Comparison of ENCODE assay signal across 9 cellular contexts in genomic region chr2:11688222-11689069, GRCh38. TPM values are rescaled to one million over a fixed set of nuclear protein-coding genes. Genes with fewer than 3 reads are reported as not detected.
A peak's percentile ranks its signal among the peaks of the same experiment; 100 is the strongest.
DNase-seq lines count a peak whose midpoint lies in the region; ATAC-seq and TF ChIP-seq lines count a peak whose summit lies in the region.
"Had no signal": no experiment of that assay in that cellular context is flagged by ENCODE, and none has a peak within 500 bp of the region (broad histone marks: within the 10 kb centered on the region; RNA-seq: fewer than 3 reads in every experiment).

No MANE protein-coding gene starts in this region.

- H3K4me1 Mint-ChIP-seq in CD4-positive, alpha-beta T cell (ENCODE audit: low read depth), result peaks cover 8% of the 10 kb centered on the region
- peaks cover 8% of the 10 kb centered on the region for H3K4me1 Mint-ChIP-seq in activated T-helper 17 cell treated with anti-CD3 and anti-CD28 coated beads, Interleukin-2, amount 50 U/mL, for 72 hours
- peaks cover 18% of the 10 kb centered on the region for H3K4me1 Mint-ChIP-seq in neural progenitor cell
- H3K4me1 Mint-ChIP-seq in stimulated activated naive CD8-positive, alpha-beta T cell treated with anti-CD3 and anti-CD28 coated beads, Interleukin-15, amount 100 ng/mL, for 72 hours, result peaks cover 10% of the 10 kb centered on the region

- H3K36me3 Mint-ChIP-seq in CD4-positive, alpha-beta T cell (ENCODE audit: low read depth), result no peaks in the 10 kb centered on the region
- no peaks in the 10 kb centered on the region for H3K36me3 Mint-ChIP-seq in activated T-helper 17 cell treated with anti-CD3 and anti-CD28 coated beads, Interleukin-2, amount 50 U/mL, for 72 hours (ENCODE audit: low read depth)
- H3K36me3 Mint-ChIP-seq in neural progenitor cell, result no peaks in the 10 kb centered on the region

- no peaks in the 10 kb centered on the region for H4K20me1 ChIP-seq in neural progenitor cell (ENCODE audit: low read depth)

- H3K4me1 ChIP-seq in neural progenitor cell, result peaks cover 11% of the 10 kb centered on the region

- H3K36me3 ChIP-seq in neural progenitor cell, result no peaks in the 10 kb centered on the region

- no peak overlapping the region for H3K9ac ChIP-seq in neural progenitor cell

- no peaks in the 10 kb centered on the region for H3K27me3 ChIP-seq in CD4-positive, alpha-beta T cell (ENCODE audit: control insufficient read depth, insufficient read depth, low read length)
- H3K27me3 ChIP-seq in neural progenitor cell, result peaks cover 6% of the 10 kb centered on the region

- POLR2A ChIA-PET in CD4-positive, alpha-beta T cell (lab: Charles Lee), result interaction anchor here (0.8 kb wide), 1 partner anchor 91 kb away, joined by 3 read pairs; no protein-coding TSS in a partner anchor
- POLR2A ChIA-PET in RWPE1 (lab: Yijun Ruan, JAX; ENCODE audit: low non-redundant PET), result no interaction called here

- H2AFZ ChIP-seq in neural progenitor cell (replicated peaks), result peak overlapping the region; percentile 97

- H3K27ac ChIP-seq in CD4-positive, alpha-beta T cell (ENCODE audit: low read depth, low read length), result no peak overlapping the region
- H3K27ac ChIP-seq in RWPE1 (peak overlapping the region; percentile 52), neural progenitor cell (no peak overlapping the region)

- ATAC-seq in CD4-positive, alpha-beta T cell (ENCODE audit: poor library complexity), result peak; percentile 91
- ATAC-seq in GM19467 (IDR thresholded peaks at IDR 0.05; ENCODE audit: unreplicated experiment), result peak; percentile 75
- peak; percentile 94 for ATAC-seq in activated T-helper 17 cell treated with anti-CD3 and anti-CD28 coated beads, Interleukin-2, amount 50 U/mL, for 72 hours (replicated peaks)
- peak; percentile 88 for ATAC-seq in stimulated activated naive CD8-positive, alpha-beta T cell treated with anti-CD3 and anti-CD28 coated beads, Interleukin-15, amount 100 ng/mL, for 72 hours

- H3K79me2 ChIP-seq in neural progenitor cell (ENCODE audit: low read depth), result no peaks in the 10 kb centered on the region

- H3K4me3 Mint-ChIP-seq in CD4-positive, alpha-beta T cell, result no peak overlapping the region
- H3K4me3 Mint-ChIP-seq in activated T-helper 17 cell treated with anti-CD3 and anti-CD28 coated beads, Interleukin-2, amount 50 U/mL, for 72 hours, result peak overlapping the region; percentile 75
- peak overlapping the region; percentile 64 for H3K4me3 Mint-ChIP-seq in neural progenitor cell
- peak overlapping the region; percentile 57 to 64 for H3K4me3 Mint-ChIP-seq in stimulated activated naive CD8-positive, alpha-beta T cell treated with anti-CD3 and anti-CD28 coated beads, Interleukin-15, amount 100 ng/mL, for 72 hours

- H3K27ac Mint-ChIP-seq in CD4-positive, alpha-beta T cell, result no peak overlapping the region
- H3K27ac Mint-ChIP-seq in activated T-helper 17 cell treated with anti-CD3 and anti-CD28 coated beads, Interleukin-2, amount 50 U/mL, for 72 hours, result no peak overlapping the region
- no peak overlapping the region for H3K27ac Mint-ChIP-seq in neural progenitor cell
- no peak overlapping the region for H3K27ac Mint-ChIP-seq in stimulated activated naive CD8-positive, alpha-beta T cell treated with anti-CD3 and anti-CD28 coated beads, Interleukin-15, amount 100 ng/mL, for 72 hours

- DNase-seq in CD4-positive, alpha-beta T cell, result peak; percentile 68 to 82 (median 74)
- DNase-seq in HT1080 (ENCODE audit: low read depth) (peak; percentile 83), RWPE1 (ENCODE audit: low spot score) (peak; percentile 79), fibroblast of peridontal ligament (ENCODE audit: extremely low read depth) (peak; percentile 82), neural progenitor cell (ENCODE audit: low spot score) (peak; percentile 85)
- peak; percentile 78 to 83 for DNase-seq in stimulated activated naive CD8-positive, alpha-beta T cell treated with anti-CD3 and anti-CD28 coated beads, Interleukin-15, amount 100 ng/mL, for 72 hours

- H3K9me3 Mint-ChIP-seq in CD4-positive, alpha-beta T cell, result no peaks in the 10 kb centered on the region
- H3K9me3 Mint-ChIP-seq in activated T-helper 17 cell treated with anti-CD3 and anti-CD28 coated beads, Interleukin-2, amount 50 U/mL, for 72 hours, result no peaks in the 10 kb centered on the region
- H3K9me3 Mint-ChIP-seq in neural progenitor cell, result no peaks in the 10 kb centered on the region
- H3K9me3 Mint-ChIP-seq in stimulated activated naive CD8-positive, alpha-beta T cell treated with anti-CD3 and anti-CD28 coated beads, Interleukin-15, amount 100 ng/mL, for 72 hours, result no peaks in the 10 kb centered on the region

- H3F3A ChIP-seq in neural progenitor cell (ENCODE audit: low read depth), result peaks cover 12% of the 10 kb centered on the region

- peak overlapping the region; percentile 34 for H3K4me3 ChIP-seq in neural progenitor cell

- H3K27me3 Mint-ChIP-seq in CD4-positive, alpha-beta T cell, result peaks cover 18% of the 10 kb centered on the region
- peaks cover 7% of the 10 kb centered on the region for H3K27me3 Mint-ChIP-seq in activated T-helper 17 cell treated with anti-CD3 and anti-CD28 coated beads, Interleukin-2, amount 50 U/mL, for 72 hours
- H3K27me3 Mint-ChIP-seq in neural progenitor cell (ENCODE audit: insufficient read depth, low read depth), result peaks cover 5% of the 10 kb centered on the region
- peaks cover 35% of the 10 kb centered on the region for H3K27me3 Mint-ChIP-seq in stimulated activated naive CD8-positive, alpha-beta T cell treated with anti-CD3 and anti-CD28 coated beads, Interleukin-15, amount 100 ng/mL, for 72 hours

- peak; percentile 85 for TF ChIP-seq CTCF in CD4-positive, alpha-beta T cell (IDR thresholded peaks at IDR 0.05)
- TF ChIP-seq CTCF in RWPE1 (conservative IDR thresholded peaks at IDR 0.05; ENCODE audit: low read depth), result peak; percentile 80
- TF ChIP-seq CTCF in neural progenitor cell (IDR thresholded peaks at IDR 0.05), result peak; percentile 92

- no peaks in the 10 kb centered on the region for H3K9me3 ChIP-seq in CD4-positive, alpha-beta T cell (ENCODE audit: control insufficient read depth, low read length)
- H3K9me3 ChIP-seq in neural progenitor cell (ENCODE audit: low read depth), result no peaks in the 10 kb centered on the region

- intact Hi-C loops in CD4-positive, alpha-beta T cell (cut with DNase I, micrococcal nuclease), result loop anchor here (1.0 kb wide), 1 partner anchor 91 kb away; no protein-coding TSS in a partner anchor

- H3K4me2 ChIP-seq in neural progenitor cell, result peak overlapping the region; percentile 69

- CTCF ChIA-PET in CD4-positive, alpha-beta T cell (lab: Charles Lee), result interaction anchor here (0.7 to 1.7 kb wide), 4 partner anchors 90 to 94 kb away, joined by 3 to 6 read pairs (median 5); no protein-coding TSS in a partner anchor
- CTCF ChIA-PET in RWPE1 (lab: Yijun Ruan, JAX), result interaction anchor here (0.6 to 1.2 kb wide), 4 partner anchors 87 to 497 kb away, joined by 3 to 10 read pairs (median 3); no protein-coding TSS in a partner anchor

RNA-seq across cellular contexts. Expression of gene NTSR2, which starts 18.5 kb away (rescaled TPM):
- total RNA-seq in CD4-positive, alpha-beta T cell, result not detected
- not detected in 2 replicates for total RNA-seq in HT1080 (2014; rRNA removed; shearing (Covaris generic))
- polyA plus RNA-seq in HT1080 (2015; cell fraction: cytosol; rRNA removed), result not detected in 2 replicates
- not detected in 2 replicates for polyA plus RNA-seq in HT1080 (2015; cell fraction: nucleus; rRNA removed)
- total RNA-seq in activated T-helper 17 cell treated with anti-CD3 and anti-CD28 coated beads, Interleukin-2, amount 50 U/mL, for 72 hours, result not detected
- total RNA-seq in neural progenitor cell (ENCODE audit: low replicate concordance), result not detected in 2 replicates
- polyA plus RNA-seq: esophagus had no signal

RNA-seq across cellular contexts. Expression of gene LPIN1, which starts 58.0 kb away (rescaled TPM):
- total RNA-seq in CD4-positive, alpha-beta T cell, result 100 to 1,000 TPM; 115 to 128 TPM
- 38.3 and 38.5 TPM in 2 replicates for total RNA-seq in HT1080 (2014; rRNA removed; shearing (Covaris generic))
- polyA plus RNA-seq in HT1080 (2015; cell fraction: cytosol; rRNA removed), result 23.8 and 27.4 TPM in 2 replicates
- 63.2 and 72.4 TPM in 2 replicates for polyA plus RNA-seq in HT1080 (2015; cell fraction: nucleus; rRNA removed)
- 10 to 100 TPM; 59.0 to 69.2 TPM for total RNA-seq in activated T-helper 17 cell treated with anti-CD3 and anti-CD28 coated beads, Interleukin-2, amount 50 U/mL, for 72 hours
- total RNA-seq in neural progenitor cell (ENCODE audit: low replicate concordance), result 18.0 and 22.9 TPM in 2 replicates
